In genomic region chr2:3142961-3143571, GRCh38 we compare ENCODE assay signal across 26 cellular contexts.
DNase-seq lines count a peak whose midpoint lies in the region; ATAC-seq and TF ChIP-seq lines count a peak whose summit lies in the region.
"Had no signal": no experiment of that assay in that cellular context is flagged by ENCODE, and none has a peak within 500 bp of the region (broad histone marks: within the 10 kb centered on the region; RNA-seq: fewer than 3 reads in every experiment).

No MANE protein-coding gene starts in this region.

- H3K9me3 ChIP-seq in neural progenitor cell (ENCODE audit: low read depth) (no peaks in the 10 kb centered on the region), gastrocnemius medialis (no peaks in the 10 kb centered on the region)
- H3K9me3 ChIP-seq: heart right ventricle, tibial artery had no signal

- H3K4me2 ChIP-seq in neural progenitor cell = no peak overlapping the region

- no peak for TF ChIP-seq CTCF in neural progenitor cell (IDR thresholded peaks at IDR 0.05)
- TF ChIP-seq CTCF in natural killer cell (IDR thresholded peaks at IDR 0.05) = no peak
- no peak for TF ChIP-seq CTCF in gastrocnemius medialis (IDR thresholded peaks at IDR 0.05 in 4 of 5, conservative IDR thresholded peaks at IDR 0.05 in 1 of 5)

- peak; percentile 57 for DNase-seq in Ammon's horn (ENCODE audit: low spot score)
- peak; percentile 48 for DNase-seq in NCI-H1092 treated with DMSO at 0.1 percent for 48 hours (lab: John Stamatoyannopoulos, UW)
- DNase-seq in cerebellar cortex (ENCODE audit: low spot score) = peak; percentile 29
- DNase-seq in neural progenitor cell (ENCODE audit: low spot score) = no peak
- no peak for DNase-seq in natural killer cell
- no peak for DNase-seq in gastrocnemius medialis
- no peak for DNase-seq in activated gamma-delta T cell treated with Interleukin-2 at 50 U/mL for 16 hours
- DNase-seq: ACHN; activated naive CD8-positive, alpha-beta T cell treated with anti-CD3 and anti-CD28 coated beads for 36 hours; effector CD4-positive, alpha-beta T cell; GOT3; heart right ventricle; KBM-7; left cardiac atrium; mesenchymal stem cell; MM.1S; NCI-H146; NCI-H526 treated with DMSO at 0.1 percent for 48 hours; stimulated activated CD4-positive, alpha-beta T cell treated with anti-CD3 and anti-CD28 coated beads, Interleukin-4, amount 100 ng/mL, for 4 hours; tibial artery had no signal

- intact Hi-C loops in natural killer cell (cut with micrococcal nuclease) = no loop called here
- intact Hi-C loops in gastrocnemius medialis (cut with DNase I; ENCODE audit: low total_unique reads) = no loop called here

- H3K27me3 ChIP-seq in neural progenitor cell = no peaks in the 10 kb centered on the region
- H3K27me3 ChIP-seq in gastrocnemius medialis = no peaks in the 10 kb centered on the region
- H3K27me3 ChIP-seq: heart right ventricle, tibial artery had no signal

- no peaks in the 10 kb centered on the region for H3F3A ChIP-seq in neural progenitor cell (ENCODE audit: low read depth)

- H3K27ac ChIP-seq in neural progenitor cell (no peak overlapping the region), gastrocnemius medialis (no peak overlapping the region)
- H3K27ac ChIP-seq: heart right ventricle, parathyroid adenoma, tibial artery had no signal

- no peak for TF ChIP-seq POLR2A in gastrocnemius medialis (IDR thresholded peaks at IDR 0.05)

- H3K27me3 Mint-ChIP-seq in neural progenitor cell (ENCODE audit: insufficient read depth, low read depth) (peaks cover 7% of the 10 kb centered on the region), natural killer cell (ENCODE audit: low read depth in 2 of 2) (no peaks in the 10 kb centered on the region)
- H3K27me3 Mint-ChIP-seq: activated naive CD8-positive, alpha-beta T cell treated with anti-CD3 and anti-CD28 coated beads for 36 hours; stimulated activated naive CD8-positive, alpha-beta T cell treated with anti-CD3 and anti-CD28 coated beads, Interleukin-15, Interleukin-2, amounts not matched to agents 100 ng/mL and 50 ng/mL, for 24 hours had no signal

- H3K79me2 ChIP-seq in neural progenitor cell (ENCODE audit: low read depth) = no peaks in the 10 kb centered on the region
- H3K79me2 ChIP-seq: parathyroid adenoma had no signal

- H3K27ac Mint-ChIP-seq in neural progenitor cell (peak overlapping the region; percentile 55), natural killer cell (no peak overlapping the region)
- H3K27ac Mint-ChIP-seq: activated naive CD8-positive, alpha-beta T cell treated with anti-CD3 and anti-CD28 coated beads for 36 hours; CD14-positive monocyte; stimulated activated naive CD8-positive, alpha-beta T cell treated with anti-CD3 and anti-CD28 coated beads, Interleukin-15, Interleukin-2, amounts not matched to agents 100 ng/mL and 50 ng/mL, for 24 hours had no signal

- H3K36me3 Mint-ChIP-seq in neural progenitor cell = no peaks in the 10 kb centered on the region
- no peaks in the 10 kb centered on the region for H3K36me3 Mint-ChIP-seq in natural killer cell
- H3K36me3 Mint-ChIP-seq: activated naive CD8-positive, alpha-beta T cell treated with anti-CD3 and anti-CD28 coated beads for 36 hours; CD14-positive monocyte; WTC11 had no signal

- H3K4me3 Mint-ChIP-seq in neural progenitor cell (no peak overlapping the region), natural killer cell (no peak overlapping the region)
- H3K4me3 Mint-ChIP-seq: activated naive CD8-positive, alpha-beta T cell treated with anti-CD3 and anti-CD28 coated beads for 36 hours; CD14-positive monocyte; stimulated activated naive CD8-positive, alpha-beta T cell treated with anti-CD3 and anti-CD28 coated beads, Interleukin-15, Interleukin-2, amounts not matched to agents 100 ng/mL and 50 ng/mL, for 24 hours; WTC11 had no signal

- H3K4me1 Mint-ChIP-seq in neural progenitor cell (peaks cover 35% of the 10 kb centered on the region), natural killer cell (peaks cover 11 to 13% of the 10 kb centered on the region in 2 donors)
- H3K4me1 Mint-ChIP-seq: activated naive CD8-positive, alpha-beta T cell treated with anti-CD3 and anti-CD28 coated beads for 36 hours; CD14-positive monocyte had no signal

- ATAC-seq in natural killer cell (no peak), GM19324 (IDR thresholded peaks at IDR 0.05; ENCODE audit: low FRiP score, unreplicated experiment) (no peak), gastrocnemius medialis (no peak)
- ATAC-seq: sciatic nerve, WTC11 had no signal

- no peak overlapping the region for H2AFZ ChIP-seq in neural progenitor cell (replicated peaks)
- H2AFZ ChIP-seq: parathyroid adenoma had no signal

- H3K4me1 ChIP-seq in neural progenitor cell (peaks cover 5% of the 10 kb centered on the region), gastrocnemius medialis (no peaks in the 10 kb centered on the region)
- H3K4me1 ChIP-seq: heart right ventricle, parathyroid adenoma had no signal

- H3K9ac ChIP-seq in neural progenitor cell = no peak overlapping the region
- H3K9ac ChIP-seq: parathyroid adenoma had no signal

- no peak overlapping the region for H3K4me3 ChIP-seq in neural progenitor cell
- no peak overlapping the region for H3K4me3 ChIP-seq in gastrocnemius medialis
- H3K4me3 ChIP-seq: heart right ventricle, tibial artery had no signal

- H3K36me3 ChIP-seq in neural progenitor cell = no peaks in the 10 kb centered on the region
- H3K36me3 ChIP-seq in gastrocnemius medialis = no peaks in the 10 kb centered on the region
- H3K36me3 ChIP-seq: heart right ventricle, tibial artery had no signal

- in situ Hi-C loops in gastrocnemius medialis (cut with MboI; ENCODE audit: low sequenced_read_pairs in 4 of 4) = no loop called here

- H4K20me1 ChIP-seq in neural progenitor cell (ENCODE audit: low read depth) = no peaks in the 10 kb centered on the region

- H3K9me3 Mint-ChIP-seq in neural progenitor cell (peaks cover 2% of the 10 kb centered on the region), natural killer cell (no peaks in the 10 kb centered on the region)
- H3K9me3 Mint-ChIP-seq: activated naive CD8-positive, alpha-beta T cell treated with anti-CD3 and anti-CD28 coated beads for 36 hours; stimulated activated naive CD8-positive, alpha-beta T cell treated with anti-CD3 and anti-CD28 coated beads, Interleukin-15, Interleukin-2, amounts not matched to agents 100 ng/mL and 50 ng/mL, for 24 hours; WTC11 had no signal

Comparison
In these comparisons a context has a peak if more than half of its experiments do, and no peak if none do; other contexts are left out.
1. DNase-seq: peak in Ammon's horn (single experiment), NCI-H1092 treated with DMSO at 0.1 percent for 48 hours (single experiment) and cerebellar cortex (single experiment); none in neural progenitor cell (single experiment), natural killer cell (single experiment), gastrocnemius medialis (0 of 2) and activated gamma-delta T cell treated with Interleukin-2 at 50 U/mL for 16 hours (single experiment).